In genomic region chr1:228528612-228529011, GRCh38 we compare ENCODE assay signal across 29 cellular contexts. TPM values are rescaled to one million over a fixed set of nuclear protein-coding genes. Genes with fewer than 3 reads are reported as not detected.
DNase-seq lines count a peak whose midpoint lies in the region; FAIRE-seq and TF ChIP-seq lines count a peak whose summit lies in the region.
"Had no signal": no experiment of that assay in that cellular context is flagged by ENCODE, and none has a peak within 500 bp of the region (broad histone marks: within the 10 kb centered on the region; RNA-seq: fewer than 3 reads in every experiment).

No MANE protein-coding gene starts in this region.

- H4K8ac ChIP-seq in H1 (ENCODE audit: extremely low read depth, insufficient read depth, low read length), result peak overlapping the region; percentile 21; the same call in 1 of the 2 replicates

- peaks cover 12 to 34% (median 20%) of the 10 kb centered on the region in 4 experiments for H3K27me3 ChIP-seq in H1 (replicated peaks in 1 of 4; ENCODE audit: control insufficient read depth in 3 of 4, extremely low read depth in 1 of 4, insufficient read depth in 3 of 4, low read length in 3 of 4)
- peaks cover 0 to 72% (median 8%) of the 10 kb centered on the region in 7 donors for H3K27me3 ChIP-seq in spleen (replicated peaks in 1 of 7)
- no peaks in the 10 kb centered on the region for H3K27me3 ChIP-seq in A673 (replicated peaks; ENCODE audit: insufficient read depth, low read depth, low read length, poor library complexity)
- H3K27me3 ChIP-seq in ovary, result no peaks in the 10 kb centered on the region
- H3K27me3 ChIP-seq: SJSA1 had no signal

- intact Hi-C loops in spleen (cut with DNase I; ENCODE audit: low total_unique reads), result no loop called here
- intact Hi-C loops in A673 (cut with micrococcal nuclease; ENCODE audit: unreplicated experiment), result no loop called here
- intact Hi-C loops in ovary (cut with DNase I), result no loop called here

- no TSS peak for BruUV-seq in A673 (replicated peaks; lab: Mats Ljungman, UMichigan)

- no peaks in the 10 kb centered on the region for H3K36me3 ChIP-seq in H1 (ENCODE audit: control insufficient read depth in 2 of 4, insufficient read depth in 4 of 4, low read length in 3 of 4)
- no peaks in the 10 kb centered on the region for H3K36me3 ChIP-seq in spleen
- H3K36me3 ChIP-seq in A673 (ENCODE audit: insufficient read depth, low read length, poor library complexity, severe bottlenecking), result no peaks in the 10 kb centered on the region
- no peaks in the 10 kb centered on the region for H3K36me3 ChIP-seq in ovary
- H3K36me3 ChIP-seq: HAP-1, SJSA1 had no signal

- H3K4me2 ChIP-seq in H1 (ENCODE audit: insufficient read depth in 1 of 2, low read depth in 2 of 2, low read length in 2 of 2), result no peak overlapping the region
- H3K4me2 ChIP-seq: A549, GM23338, PC-9 had no signal

- no peak overlapping the region for H2BK5ac ChIP-seq in H1 (ENCODE audit: low read depth, low read length)

- no peak overlapping the region for H2BK20ac ChIP-seq in H1 (ENCODE audit: low read length)

- H3K79me1 ChIP-seq in H1 (ENCODE audit: low read depth, low read length), result no peaks in the 10 kb centered on the region

- CTCF ChIA-PET in H1 (lab: Charles Lee; ENCODE audit: partially characterized antibody) (interaction anchor here (1.7 kb wide), 1 partner anchor 28 kb away, joined by 6 read pairs; no protein-coding TSS in a partner anchor), A673 (lab: Charles Lee) (no interaction called here)

- no peak overlapping the region for H3K9ac ChIP-seq in H1 (replicated peaks in 1 of 4; ENCODE audit: extremely low read depth in 1 of 4, low read depth in 3 of 4, low read length in 3 of 4)

- H3K18ac ChIP-seq in H1 (ENCODE audit: extremely low read depth, low read length), result no peak overlapping the region

- H3K56ac ChIP-seq in H1 (replicated peaks; ENCODE audit: insufficient read length, low read depth, low read length), result no peak overlapping the region

- H2BK15ac ChIP-seq in H1 (ENCODE audit: low read length), result no peak overlapping the region

- no peaks in the 10 kb centered on the region for H3K23me2 ChIP-seq in H1 (ENCODE audit: low read depth, low read length)

- H3K4me1 ChIP-seq in H1 (replicated peaks in 1 of 4; ENCODE audit: control insufficient read depth in 3 of 4, insufficient read depth in 4 of 4, low read length in 3 of 4), result no peaks in the 10 kb centered on the region
- H3K4me1 ChIP-seq in spleen, result no peaks in the 10 kb centered on the region
- no peaks in the 10 kb centered on the region for H3K4me1 ChIP-seq in A673 (ENCODE audit: insufficient read depth, low read length, poor library complexity, severe bottlenecking)
- H3K4me1 ChIP-seq in ovary (ENCODE audit: insufficient read depth), result no peaks in the 10 kb centered on the region
- H3K4me1 ChIP-seq: A549, Caco-2, HAP-1, SJSA1 had no signal

- no peaks in the 10 kb centered on the region for H4K20me1 ChIP-seq in H1 (replicated peaks in 1 of 2; ENCODE audit: control insufficient read depth in 1 of 2, insufficient read depth in 2 of 2, low read length in 2 of 2)

- H2BK12ac ChIP-seq in H1 (ENCODE audit: low read depth, low read length), result no peak overlapping the region

- TF ChIP-seq CTCF in H1 (IDR thresholded peaks at IDR 0.05; ENCODE audit: control extremely low read depth in 1 of 3, insufficient read depth in 1 of 3, low read depth in 1 of 3, low read length in 3 of 3) (no peak), spleen (IDR thresholded peaks at IDR 0.05 in 8 of 11, conservative IDR thresholded peaks at IDR 0.05 in 3 of 11) (no peak), A673 (conservative IDR thresholded peaks at IDR 0.05; ENCODE audit: low read depth, low read length) (no peak), ovary (IDR thresholded peaks at IDR 0.05) (no peak)

- no peak for TF ChIP-seq RAD21 in H1 (IDR thresholded peaks at IDR 0.05 in 1 of 2, conservative IDR thresholded peaks at IDR 0.05 in 1 of 2; ENCODE audit: low read depth in 2 of 2, low read length in 2 of 2)

- whole genome bisulfite sequencing in H1 (ENCODE audit: extremely low coverage in 1 of 2, insufficient coverage in 1 of 2, insufficient read length in 1 of 2, insufficient replicate concordance in 2 of 2, low coverage in 1 of 2, low lambda C conversion rate in 2 of 2, missing lambda C conversion rate in 1 of 2), 2 experiments, result 77% methylated on average over 2 of the region's 2 CpGs; no CpG with 5 or more reads in 1 of the 2 experiments
- WGBS in spleen, 5 donors, result 55 to 71% (median 65%) methylated on average over 2 of the region's 2 CpGs
- 9 to 22% (median 21%) methylated on average over 2 of the region's 2 CpGs for WGBS in ovary, 3 donors

- H3K9me3 ChIP-seq in H1 (ENCODE audit: insufficient read depth in 2 of 2, low read depth in 1 of 2, low read length in 1 of 2) (peaks cover 7 to 30% of the 10 kb centered on the region in 2 experiments; a peak in 3 of 4 replicates), spleen (no peaks in the 10 kb centered on the region), A673 (ENCODE audit: low read depth, low read length, poor library complexity, severe bottlenecking) (no peaks in the 10 kb centered on the region), ovary (no peaks in the 10 kb centered on the region)
- H3K9me3 ChIP-seq: Caco-2, HAP-1, SJSA1 had no signal

- no peak overlapping the region for H4K91ac ChIP-seq in H1 (replicated peaks; ENCODE audit: insufficient read length, low read length)

- H3K14ac ChIP-seq in H1 (ENCODE audit: insufficient read length), result no peak overlapping the region

- no peak overlapping the region for H2BK120ac ChIP-seq in H1 (replicated peaks; ENCODE audit: low read depth, low read length)

- H2AFZ ChIP-seq in H1 (ENCODE audit: low read length), result no peak overlapping the region
- H2AFZ ChIP-seq: GM23338, PC-9 had no signal

- no peak overlapping the region for H3K27ac ChIP-seq in H1 (ENCODE audit: low read depth, low read length)
- no peak overlapping the region for H3K27ac ChIP-seq in spleen
- no peak overlapping the region for H3K27ac ChIP-seq in A673 (ENCODE audit: low read depth, low read length, poor library complexity, severe bottlenecking)
- H3K27ac ChIP-seq in ovary, result no peak overlapping the region
- H3K27ac ChIP-seq: A549, HL-60, PC-9, SJSA1 had no signal

- DNase-seq in Jurkat, Clone E6-1 (ENCODE audit: low read depth, low spot score), result peak; percentile 51
- DNase-seq in MV-4-11 (lab: John Stamatoyannopoulos, UW), result peak; percentile 66
- DNase-seq in H1 (ENCODE audit: low read depth in 1 of 2, low spot score in 2 of 2), result no peak
- DNase-seq in spleen, result peak; percentile 1
- no peak for DNase-seq in A673 (ENCODE audit: low spot score)
- no peak for DNase-seq in ovary
- DNase-seq in NCI-H1694 treated with DMSO at 0.1 percent for 48 hours (lab: John Stamatoyannopoulos, UW), result no peak
- DNase-seq: C1 segment of cervical spinal cord; CD8-positive, alpha-beta T cell; DMS79; EL; GF-D8; HFFc6; NCI-H1105; NCI-H1436 treated with DMSO at 0.1 percent for 48 hours; NCI-H1930; NCI-H2107; NCI-H524; NCI-H748 treated with DMSO at 0.1 percent for 48 hours; Right ventricle myocardium superior; RPMI8226 had no signal

- H2AK5ac ChIP-seq in H1 (ENCODE audit: low read depth, low read length), result no peak overlapping the region

- TF ChIP-seq POLR2A in H1 (IDR thresholded peaks at IDR 0.05; ENCODE audit: control extremely low read depth in 1 of 2, low read depth in 2 of 2, low read length in 2 of 2) (no peak), spleen (IDR thresholded peaks at IDR 0.05) (no peak), ovary (IDR thresholded peaks at IDR 0.05) (no peak)

- no peaks in the 10 kb centered on the region for H3K79me2 ChIP-seq in H1 (ENCODE audit: control insufficient read depth in 1 of 2, insufficient read depth in 2 of 2, low read length in 2 of 2)

- no peak for FAIRE-seq in H1 (lab: Jason Lieb, UNC)
- FAIRE-seq: A549, GM12891 had no signal

- H4K5ac ChIP-seq in H1 (ENCODE audit: insufficient read length, low read depth, low read length), result no peak overlapping the region

- no peak overlapping the region for H3K4me3 ChIP-seq in Jurkat, Clone E6-1 (ENCODE audit: low read length)
- H3K4me3 ChIP-seq in H1 (ENCODE audit: extremely low read depth in 1 of 4, insufficient read depth in 2 of 4, low read depth in 3 of 4, low read length in 4 of 4) (no peak overlapping the region), spleen (no peak overlapping the region), A673 (ENCODE audit: low read depth, low read length, poor library complexity, severe bottlenecking) (no peak overlapping the region), ovary (no peak overlapping the region)
- H3K4me3 ChIP-seq: A549, GM23338, HAP-1, PC-9, SJSA1 had no signal

- TF ChIP-seq EP300 in H1 (IDR thresholded peaks at IDR 0.05; ENCODE audit: borderline replicate concordance in 1 of 2, low read depth in 2 of 2, low read length in 2 of 2), result no peak
- no peak for TF ChIP-seq EP300 in ovary (IDR thresholded peaks at IDR 0.05)

- H3K23ac ChIP-seq in H1 (ENCODE audit: insufficient read length), result no peak overlapping the region

- no peak overlapping the region for H3K4ac ChIP-seq in H1 (replicated peaks; ENCODE audit: insufficient read length, low read depth, low read length)

- POLR2A ChIA-PET in H1 (lab: Charles Lee; ENCODE audit: partially characterized antibody), result no interaction called here
- POLR2A ChIA-PET in A673 (lab: Charles Lee; ENCODE audit: low non-redundant PET), result no interaction called here

TF ChIP-seq in H1, 55 proteins besides CTCF, POLR2A, EP300 and RAD21:
- TF ChIP-seq HDAC2 (IDR thresholded peaks at IDR 0.05; ENCODE audit: borderline replicate concordance in 1 of 2, low read depth in 2 of 2, low read length in 2 of 2) (no peak), CTBP2 (IDR thresholded peaks at IDR 0.05; ENCODE audit: borderline replicate concordance, insufficient read depth, insufficient read length, low read length) (no peak)
TF ChIP-seq in H1: peak in this region for 0.

RNA-seq across cellular contexts. Expression of gene RNF187, which starts 41.4 kb away (rescaled TPM):
- polyA plus RNA-seq in Jurkat, Clone E6-1 (2012; ENCODE audit: insufficient read depth, insufficient read length), result 120 TPM
- 111 and 113 TPM in 2 replicates for total RNA-seq in H1 (2021; fragmentation: NEBNext Ultra II Directional; extraction: Animal tissue kit (Norgen Biotek cat#: 25700))
- polyA plus RNA-seq in H1 (2011; rRNA removed) (47.0 and 75.6 TPM in 2 replicates), spleen (10 to 100 TPM; 21.4 to 44.9 (median 30.7) TPM), ovary (10 to 100 TPM; 32.2 to 43.0 TPM)
- 50.1 TPM for polyA plus RNA-seq in H1 (2011; cell fraction: cytosol; rRNA removed)
- 42.7 TPM for polyA plus RNA-seq in H1 (2011; cell fraction: nucleus; rRNA removed)
- polyA plus RNA-seq in H1 (2012, experiment 1 of 2), result 50.8 to 75.3 TPM (median 67.3 TPM) in 4 replicates
- polyA plus RNA-seq in H1 (2012, experiment 2 of 2), result 58.5 TPM
- polyA plus RNA-seq in H1 (2013, experiment 1 of 2), result 30.0 TPM
- 30.1 TPM for polyA plus RNA-seq in H1 (2013, experiment 2 of 2)
- polyA minus RNA-seq in H1 (2011; rRNA and poly(A)+ RNA removed), result 25.9 and 34.8 TPM in 2 replicates
- polyA minus RNA-seq in H1 (2011; cell fraction: cytosol; rRNA and poly(A)+ RNA removed), result 39.0 TPM
- 15.2 TPM for polyA minus RNA-seq in H1 (2011; cell fraction: nucleus; rRNA and poly(A)+ RNA removed)
- total RNA-seq in spleen (100 to 1,000 TPM in 2 of 7 donors, 10 to 100 TPM in 5; 38.9 to 118 (median 83.8) TPM), A673 (2021) (146 and 170 TPM in 2 replicates), ovary (100 to 1,000 TPM in 5 of 7 donors, 10 to 100 TPM in 2; 37.9 to 165 (median 123) TPM)

Comparison
In these comparisons a context has a peak if more than half of its experiments do, and no peak if none do; other contexts are left out.
1. DNase-seq: peak in Jurkat, Clone E6-1 (single experiment), MV-4-11 (single experiment) and spleen (single experiment); none in H1 (0 of 2), A673 (single experiment), ovary (0 of 5) and NCI-H1694 treated with DMSO at 0.1 percent for 48 hours (single experiment).